29 cellular contexts compared by ENCODE assay signal in genomic region chr5:8943301-8943700, GRCh38.
DNase-seq lines count a peak whose midpoint lies in the region; ATAC-seq and TF ChIP-seq lines count a peak whose summit lies in the region.
"Had no signal": no experiment of that assay in that cellular context is flagged by ENCODE, and none has a peak within 500 bp of the region (broad histone marks: within the 10 kb centered on the region; RNA-seq: fewer than 3 reads in every experiment).

No MANE protein-coding gene starts in this region.

- no peak overlapping the region for H3K4me3 Mint-ChIP-seq in activated naive CD4-positive, alpha-beta T cell treated with anti-CD3 and anti-CD28 coated beads for 36 hours
- H3K4me3 Mint-ChIP-seq in activated T-cell treated with anti-CD3 and anti-CD28 coated beads, Interleukin-2, amount 50 U/mL, for 24 hours, result no peak overlapping the region
- H3K4me3 Mint-ChIP-seq: activated CD8-positive, alpha-beta T cell treated with anti-CD3 and anti-CD28 coated beads, Interleukin-2, amount 10 ng/mL, durations not matched to agents 7 days and 5 days; naive thymus-derived CD4-positive, alpha-beta T cell; T-helper 17 cell had no signal

- ATAC-seq in GM21367 (IDR thresholded peaks at IDR 0.05; ENCODE audit: unreplicated experiment), result no peak
- ATAC-seq: A549; activated CD8-positive, alpha-beta T cell treated with anti-CD3 and anti-CD28 coated beads, Interleukin-2, amount 10 ng/mL, durations not matched to agents 7 days and 5 days; left lobe of liver; naive thymus-derived CD4-positive, alpha-beta T cell; T-helper 17 cell had no signal

- CTCF ChIA-PET in activated naive CD4-positive, alpha-beta T cell treated with anti-CD3 and anti-CD28 coated beads for 36 hours (lab: Charles Lee), result no interaction called here

- intact Hi-C loops in activated naive CD4-positive, alpha-beta T cell treated with anti-CD3 and anti-CD28 coated beads for 36 hours (cut with micrococcal nuclease), result no loop called here

- H3K4me1 Mint-ChIP-seq in activated naive CD4-positive, alpha-beta T cell treated with anti-CD3 and anti-CD28 coated beads for 36 hours (ENCODE audit: low read depth), result no peaks in the 10 kb centered on the region
- no peaks in the 10 kb centered on the region for H3K4me1 Mint-ChIP-seq in activated T-cell treated with anti-CD3 and anti-CD28 coated beads, Interleukin-2, amount 50 U/mL, for 24 hours (ENCODE audit: low read depth)
- H3K4me1 Mint-ChIP-seq: naive thymus-derived CD4-positive, alpha-beta T cell; T-helper 17 cell had no signal

- H3K9me3 Mint-ChIP-seq in activated naive CD4-positive, alpha-beta T cell treated with anti-CD3 and anti-CD28 coated beads for 36 hours, result peaks cover 20% of the 10 kb centered on the region
- H3K9me3 Mint-ChIP-seq in activated T-cell treated with anti-CD3 and anti-CD28 coated beads, Interleukin-2, amount 50 U/mL, for 24 hours, result peaks cover 14% of the 10 kb centered on the region

- no peak for TF ChIP-seq CTCF in AG10803 (conservative IDR thresholded peaks at IDR 0.05; ENCODE audit: low read length)
- TF ChIP-seq CTCF in epithelial cell of proximal tubule (conservative IDR thresholded peaks at IDR 0.05; ENCODE audit: low read depth, low read length), result no peak

- no peak overlapping the region for H3K4me3 ChIP-seq in AG10803 (ENCODE audit: low read length)
- H3K4me3 ChIP-seq in epithelial cell of proximal tubule (ENCODE audit: low read depth, low read length), result no peak overlapping the region
- H3K4me3 ChIP-seq: A549, MG63, spleen, tibial artery had no signal

- H3K27me3 Mint-ChIP-seq in activated naive CD4-positive, alpha-beta T cell treated with anti-CD3 and anti-CD28 coated beads for 36 hours (ENCODE audit: low read depth), result no peaks in the 10 kb centered on the region
- H3K27me3 Mint-ChIP-seq in activated T-cell treated with anti-CD3 and anti-CD28 coated beads, Interleukin-2, amount 50 U/mL, for 24 hours, result no peaks in the 10 kb centered on the region
- H3K27me3 Mint-ChIP-seq: naive thymus-derived CD4-positive, alpha-beta T cell; T-helper 17 cell had no signal

- H3K36me3 Mint-ChIP-seq in activated naive CD4-positive, alpha-beta T cell treated with anti-CD3 and anti-CD28 coated beads for 36 hours (ENCODE audit: low read depth), result no peaks in the 10 kb centered on the region
- no peaks in the 10 kb centered on the region for H3K36me3 Mint-ChIP-seq in activated T-cell treated with anti-CD3 and anti-CD28 coated beads, Interleukin-2, amount 50 U/mL, for 24 hours (ENCODE audit: low read depth)
- H3K36me3 Mint-ChIP-seq: naive thymus-derived CD4-positive, alpha-beta T cell had no signal

- DNase-seq in AG10803 (ENCODE audit: low read depth) (peak; percentile 17), M059J (ENCODE audit: low read depth) (peak; percentile 52), epithelial cell of proximal tubule (ENCODE audit: low read depth) (peak; percentile 50), lung microvascular endothelial cell (ENCODE audit: low read depth in 2 of 2) (peak; percentile 1 to 95), NCI-H2196 treated with DMSO at 0.1 percent for 48 hours (lab: John Stamatoyannopoulos, UW; ENCODE audit: unreplicated experiment) (no peak)
- DNase-seq in activated naive CD4-positive, alpha-beta T cell treated with anti-CD3 and anti-CD28 coated beads for 36 hours, result no peak
- DNase-seq in activated T-cell treated with anti-CD3 and anti-CD28 coated beads, Interleukin-2, amount 50 U/mL, for 24 hours, result no peak
- DNase-seq: activated CD4-positive, alpha-beta T cell treated with anti-CD3 and anti-CD28 coated beads for 1 hour; activated CD8-positive, alpha-beta T cell treated with anti-CD3 and anti-CD28 coated beads, Interleukin-2, amount 10 ng/mL, durations not matched to agents 7 days and 5 days; activated gamma-delta T cell; activated T-cell treated with anti-CD3 and anti-CD28 coated beads for 4 hours; DMS153; GDM1; H7; hippocampal formation; MG63; naive thymus-derived CD4-positive, alpha-beta T cell; NCI-H1436 treated with DMSO at 0.1 percent for 48 hours; NCI-H2107; NCI-H446; NCI-H82; nucleus accumbens; SK-N-SH; spleen; T-helper 17 cell; tibial artery had no signal

- no peak overlapping the region for H3K27ac Mint-ChIP-seq in activated naive CD4-positive, alpha-beta T cell treated with anti-CD3 and anti-CD28 coated beads for 36 hours
- no peak overlapping the region for H3K27ac Mint-ChIP-seq in activated T-cell treated with anti-CD3 and anti-CD28 coated beads, Interleukin-2, amount 50 U/mL, for 24 hours
- H3K27ac Mint-ChIP-seq: activated CD8-positive, alpha-beta T cell treated with anti-CD3 and anti-CD28 coated beads, Interleukin-2, amount 10 ng/mL, durations not matched to agents 7 days and 5 days; naive thymus-derived CD4-positive, alpha-beta T cell; T-helper 17 cell had no signal

Comparison
In these comparisons a context has a peak if more than half of its experiments do, and no peak if none do; other contexts are left out.
1. DNase-seq: peak in AG10803 (single experiment), M059J (single experiment), epithelial cell of proximal tubule (single experiment) and lung microvascular endothelial cell (2 of 2); none in NCI-H2196 treated with DMSO at 0.1 percent for 48 hours (single experiment), activated naive CD4-positive, alpha-beta T cell treated with anti-CD3 and anti-CD28 coated beads for 36 hours (single experiment) and activated T-cell treated with anti-CD3 and anti-CD28 coated beads, Interleukin-2, amount 50 U/mL, for 24 hours (single experiment).